In the genomic region with DNA sequence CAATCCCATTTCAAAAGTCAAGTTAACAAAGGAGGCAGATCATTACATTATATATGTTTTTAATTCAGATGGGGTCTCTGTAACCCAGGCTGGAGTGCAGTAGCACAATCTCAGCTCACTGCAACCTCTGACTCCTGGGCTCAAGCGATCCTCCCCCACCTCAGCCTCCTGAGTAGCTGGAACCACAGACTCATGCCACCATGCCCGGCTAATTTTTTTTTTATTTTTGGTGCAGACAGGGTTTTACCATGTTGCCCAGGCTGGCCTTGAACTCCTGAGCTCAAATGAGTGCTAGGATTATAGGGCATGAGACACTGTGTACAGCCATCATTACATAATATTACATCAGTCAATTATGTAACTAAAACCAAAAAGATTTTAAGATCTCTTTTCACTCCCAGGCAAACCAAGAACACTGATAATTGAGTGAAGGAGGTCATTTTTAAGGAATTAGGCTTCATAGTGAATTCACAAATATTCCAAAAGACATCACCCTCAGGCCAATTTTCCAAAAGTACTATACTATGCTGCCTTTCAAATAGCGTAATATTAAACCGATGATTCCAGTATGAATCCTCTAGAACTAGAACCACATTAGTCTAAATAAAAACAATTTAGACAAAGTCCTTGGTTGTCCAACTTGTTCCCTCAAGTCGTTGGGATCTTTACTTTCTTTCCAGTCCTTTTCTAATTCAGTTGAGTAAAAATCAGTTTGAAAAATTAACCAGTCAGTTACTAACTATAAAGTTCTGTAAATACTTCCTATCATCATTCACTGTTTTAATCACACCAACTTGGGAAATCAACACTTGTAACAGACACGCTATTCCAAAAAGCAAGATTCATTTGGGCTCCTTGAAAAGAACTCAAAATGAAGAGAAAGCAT, we compare ENCODE assay signal across 1 cellular context.
TF ChIP-seq lines count a peak whose summit lies in the region.

No MANE protein-coding gene starts in this region.

TF ChIP-seq in K562, 482 proteins besides CTCF, POLR2A, EP300 and RAD21 (continued from another document and continues in another):
- TF ChIP-seq, protein P1, sequence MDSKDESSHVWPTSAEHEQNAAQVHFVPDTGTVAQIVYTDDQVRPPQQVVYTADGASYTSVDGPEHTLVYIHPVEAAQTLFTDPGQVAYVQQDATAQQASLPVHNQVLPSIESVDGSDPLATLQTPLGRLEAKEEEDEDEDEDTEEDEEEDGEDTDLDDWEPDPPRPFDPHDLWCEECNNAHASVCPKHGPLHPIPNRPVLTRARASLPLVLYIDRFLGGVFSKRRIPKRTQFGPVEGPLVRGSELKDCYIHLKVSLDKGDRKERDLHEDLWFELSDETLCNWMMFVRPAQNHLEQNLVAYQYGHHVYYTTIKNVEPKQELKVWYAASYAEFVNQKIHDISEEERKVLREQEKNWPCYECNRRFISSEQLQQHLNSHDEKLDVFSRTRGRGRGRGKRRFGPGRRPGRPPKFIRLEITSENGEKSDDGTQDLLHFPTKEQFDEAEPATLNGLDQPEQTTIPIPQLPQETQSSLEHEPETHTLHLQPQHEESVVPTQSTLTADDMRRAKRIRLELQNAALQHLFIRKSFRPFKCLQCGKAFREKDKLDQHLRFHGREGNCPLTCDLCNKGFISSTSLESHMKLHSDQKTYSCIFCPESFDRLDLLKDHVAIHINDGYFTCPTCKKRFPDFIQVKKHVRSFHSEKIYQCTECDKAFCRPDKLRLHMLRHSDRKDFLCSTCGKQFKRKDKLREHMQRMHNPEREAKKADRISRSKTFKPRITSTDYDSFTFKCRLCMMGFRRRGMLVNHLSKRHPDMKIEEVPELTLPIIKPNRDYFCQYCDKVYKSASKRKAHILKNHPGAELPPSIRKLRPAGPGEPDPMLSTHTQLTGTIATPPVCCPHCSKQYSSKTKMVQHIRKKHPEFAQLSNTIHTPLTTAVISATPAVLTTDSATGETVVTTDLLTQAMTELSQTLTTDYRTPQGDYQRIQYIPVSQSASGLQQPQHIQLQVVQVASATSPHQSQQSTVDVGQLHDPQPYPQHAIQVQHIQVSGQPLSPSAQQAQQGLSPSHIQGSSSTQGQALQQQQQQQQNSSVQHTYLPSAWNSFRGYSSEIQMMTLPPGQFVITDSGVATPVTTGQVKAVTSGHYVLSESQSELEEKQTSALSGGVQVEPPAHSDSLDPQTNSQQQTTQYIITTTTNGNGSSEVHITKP (IDR thresholded peaks at IDR 0.05; ENCODE audit: partially characterized antibody): no peak
- TF ChIP-seq COPS2 (conservative IDR thresholded peaks at IDR 0.05) (no peak), CXXC5 (CRISPR knock-in tag; IDR thresholded peaks at IDR 0.05) (peak; percentile 43), CREM (IDR thresholded peaks at IDR 0.05; ENCODE audit: low read depth) (no peak), ZNF3 (CRISPR knock-in tag; IDR thresholded peaks at IDR 0.05) (no peak), ETV6 (IDR thresholded peaks at IDR 0.05; ENCODE audit: borderline replicate concordance in 1 of 2, low read depth in 2 of 2, low read length in 1 of 2) (no peak), ETV6 (CRISPR knock-in tag; IDR thresholded peaks at IDR 0.05; ENCODE audit: borderline replicate concordance) (no peak), ZNF766 (CRISPR knock-in tag; conservative IDR thresholded peaks at IDR 0.05) (no peak), POLR2AphosphoS5 (IDR thresholded peaks at IDR 0.05; ENCODE audit: control insufficient read depth, insufficient read depth, low read depth, low read length) (no peak), ZNF551 (CRISPR knock-in tag; IDR thresholded peaks at IDR 0.05) (no peak), SNIP1 (IDR thresholded peaks at IDR 0.05; ENCODE audit: low read depth) (no peak), ZNF583 (CRISPR knock-in tag; IDR thresholded peaks at IDR 0.05) (no peak), PHF20 (IDR thresholded peaks at IDR 0.05; ENCODE audit: partially characterized antibody) (no peak), CHCHD3 (CRISPR knock-in tag; IDR thresholded peaks at IDR 0.05) (no peak), HNRNPLL (IDR thresholded peaks at IDR 0.05; ENCODE audit: low read depth, low read length, poor library complexity, severe bottlenecking) (no peak), ZNF24 (IDR thresholded peaks at IDR 0.05) (no peak), TAL1 (IDR thresholded peaks at IDR 0.05) (no peak), POLR2G (IDR thresholded peaks at IDR 0.05; ENCODE audit: low read depth, low read length) (0 out of 2 replicates have a peak, but pooled peaks have one; percentile 11)
- TF ChIP-seq, protein P2, sequence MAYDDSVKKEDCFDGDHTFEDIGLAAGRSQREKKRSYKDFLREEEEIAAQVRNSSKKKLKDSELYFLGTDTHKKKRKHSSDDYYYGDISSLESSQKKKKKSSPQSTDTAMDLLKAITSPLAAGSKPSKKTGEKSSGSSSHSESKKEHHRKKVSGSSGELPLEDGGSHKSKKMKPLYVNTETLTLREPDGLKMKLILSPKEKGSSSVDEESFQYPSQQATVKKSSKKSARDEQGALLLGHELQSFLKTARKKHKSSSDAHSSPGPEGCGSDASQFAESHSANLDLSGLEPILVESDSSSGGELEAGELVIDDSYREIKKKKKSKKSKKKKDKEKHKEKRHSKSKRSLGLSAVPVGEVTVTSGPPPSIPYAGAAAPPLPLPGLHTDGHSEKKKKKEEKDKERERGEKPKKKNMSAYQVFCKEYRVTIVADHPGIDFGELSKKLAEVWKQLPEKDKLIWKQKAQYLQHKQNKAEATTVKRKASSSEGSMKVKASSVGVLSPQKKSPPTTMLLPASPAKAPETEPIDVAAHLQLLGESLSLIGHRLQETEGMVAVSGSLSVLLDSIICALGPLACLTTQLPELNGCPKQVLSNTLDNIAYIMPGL (CRISPR knock-in tag; IDR thresholded peaks at IDR 0.05): no peak
- TF ChIP-seq, protein P3, sequence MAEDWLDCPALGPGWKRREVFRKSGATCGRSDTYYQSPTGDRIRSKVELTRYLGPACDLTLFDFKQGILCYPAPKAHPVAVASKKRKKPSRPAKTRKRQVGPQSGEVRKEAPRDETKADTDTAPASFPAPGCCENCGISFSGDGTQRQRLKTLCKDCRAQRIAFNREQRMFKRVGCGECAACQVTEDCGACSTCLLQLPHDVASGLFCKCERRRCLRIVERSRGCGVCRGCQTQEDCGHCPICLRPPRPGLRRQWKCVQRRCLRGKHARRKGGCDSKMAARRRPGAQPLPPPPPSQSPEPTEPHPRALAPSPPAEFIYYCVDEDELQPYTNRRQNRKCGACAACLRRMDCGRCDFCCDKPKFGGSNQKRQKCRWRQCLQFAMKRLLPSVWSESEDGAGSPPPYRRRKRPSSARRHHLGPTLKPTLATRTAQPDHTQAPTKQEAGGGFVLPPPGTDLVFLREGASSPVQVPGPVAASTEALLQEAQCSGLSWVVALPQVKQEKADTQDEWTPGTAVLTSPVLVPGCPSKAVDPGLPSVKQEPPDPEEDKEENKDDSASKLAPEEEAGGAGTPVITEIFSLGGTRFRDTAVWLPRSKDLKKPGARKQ (CRISPR knock-in tag; IDR thresholded peaks at IDR 0.05): no peak; the same call in 1 of the 2 replicates
- TF ChIP-seq, protein P4, sequence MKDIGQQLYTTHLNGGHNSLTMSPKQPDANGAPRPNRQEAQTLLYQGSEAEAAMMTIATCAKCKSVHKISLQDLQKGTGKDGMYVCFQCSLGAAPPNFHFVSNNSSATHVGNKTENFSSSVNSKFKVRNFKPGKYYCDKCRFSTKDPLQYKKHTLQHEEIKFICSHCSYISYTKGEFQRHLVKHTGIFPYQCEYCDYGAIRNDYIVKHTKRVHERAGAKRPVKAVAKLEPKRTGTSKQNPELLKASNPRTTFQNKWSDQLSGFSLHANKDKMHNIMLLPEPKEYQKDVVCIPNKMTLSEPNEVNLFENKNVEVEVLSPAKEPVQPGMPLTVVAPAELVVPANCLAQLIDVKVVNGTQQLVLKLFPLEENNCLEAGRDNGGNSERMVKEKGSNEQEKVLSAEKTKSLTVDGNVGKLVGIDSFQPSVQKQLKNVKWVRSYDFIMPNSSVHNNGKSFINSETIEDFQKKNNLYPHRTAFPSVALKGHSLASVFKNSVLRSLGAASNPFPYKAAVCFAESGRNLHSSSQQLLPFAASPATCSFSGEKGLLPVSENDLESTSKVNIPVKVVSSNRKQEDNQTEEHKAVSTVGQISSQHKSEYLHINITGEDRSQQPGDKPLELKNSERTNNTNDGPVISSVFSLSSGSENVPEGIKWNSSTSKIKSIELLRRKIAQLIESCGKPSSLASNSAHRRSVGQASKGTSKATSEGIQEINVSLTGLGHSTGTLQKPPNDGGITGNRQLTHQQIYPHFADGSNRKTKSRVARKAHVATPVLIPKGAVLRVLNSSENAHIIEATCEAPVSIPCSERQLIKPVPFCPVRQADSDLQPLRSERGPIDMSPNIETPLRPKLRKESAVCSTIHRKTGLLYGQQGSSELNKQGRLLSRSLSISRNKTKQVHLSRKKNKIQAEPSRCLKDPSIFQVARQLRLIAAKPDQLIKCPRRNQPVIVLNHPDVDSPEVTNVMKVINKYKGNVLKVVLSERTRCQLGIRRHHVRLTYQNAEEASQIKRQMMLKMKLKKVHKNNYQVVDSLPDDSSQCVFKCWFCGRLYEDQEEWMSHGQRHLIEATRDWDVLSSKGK (CRISPR knock-in tag; IDR thresholded peaks at IDR 0.05): no peak
- TF ChIP-seq, protein P5, sequence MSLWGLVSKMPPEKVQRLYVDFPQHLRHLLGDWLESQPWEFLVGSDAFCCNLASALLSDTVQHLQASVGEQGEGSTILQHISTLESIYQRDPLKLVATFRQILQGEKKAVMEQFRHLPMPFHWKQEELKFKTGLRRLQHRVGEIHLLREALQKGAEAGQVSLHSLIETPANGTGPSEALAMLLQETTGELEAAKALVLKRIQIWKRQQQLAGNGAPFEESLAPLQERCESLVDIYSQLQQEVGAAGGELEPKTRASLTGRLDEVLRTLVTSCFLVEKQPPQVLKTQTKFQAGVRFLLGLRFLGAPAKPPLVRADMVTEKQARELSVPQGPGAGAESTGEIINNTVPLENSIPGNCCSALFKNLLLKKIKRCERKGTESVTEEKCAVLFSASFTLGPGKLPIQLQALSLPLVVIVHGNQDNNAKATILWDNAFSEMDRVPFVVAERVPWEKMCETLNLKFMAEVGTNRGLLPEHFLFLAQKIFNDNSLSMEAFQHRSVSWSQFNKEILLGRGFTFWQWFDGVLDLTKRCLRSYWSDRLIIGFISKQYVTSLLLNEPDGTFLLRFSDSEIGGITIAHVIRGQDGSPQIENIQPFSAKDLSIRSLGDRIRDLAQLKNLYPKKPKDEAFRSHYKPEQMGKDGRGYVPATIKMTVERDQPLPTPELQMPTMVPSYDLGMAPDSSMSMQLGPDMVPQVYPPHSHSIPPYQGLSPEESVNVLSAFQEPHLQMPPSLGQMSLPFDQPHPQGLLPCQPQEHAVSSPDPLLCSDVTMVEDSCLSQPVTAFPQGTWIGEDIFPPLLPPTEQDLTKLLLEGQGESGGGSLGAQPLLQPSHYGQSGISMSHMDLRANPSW (CRISPR knock-in tag; IDR thresholded peaks at IDR 0.05): no peak
- TF ChIP-seq, protein P6, sequence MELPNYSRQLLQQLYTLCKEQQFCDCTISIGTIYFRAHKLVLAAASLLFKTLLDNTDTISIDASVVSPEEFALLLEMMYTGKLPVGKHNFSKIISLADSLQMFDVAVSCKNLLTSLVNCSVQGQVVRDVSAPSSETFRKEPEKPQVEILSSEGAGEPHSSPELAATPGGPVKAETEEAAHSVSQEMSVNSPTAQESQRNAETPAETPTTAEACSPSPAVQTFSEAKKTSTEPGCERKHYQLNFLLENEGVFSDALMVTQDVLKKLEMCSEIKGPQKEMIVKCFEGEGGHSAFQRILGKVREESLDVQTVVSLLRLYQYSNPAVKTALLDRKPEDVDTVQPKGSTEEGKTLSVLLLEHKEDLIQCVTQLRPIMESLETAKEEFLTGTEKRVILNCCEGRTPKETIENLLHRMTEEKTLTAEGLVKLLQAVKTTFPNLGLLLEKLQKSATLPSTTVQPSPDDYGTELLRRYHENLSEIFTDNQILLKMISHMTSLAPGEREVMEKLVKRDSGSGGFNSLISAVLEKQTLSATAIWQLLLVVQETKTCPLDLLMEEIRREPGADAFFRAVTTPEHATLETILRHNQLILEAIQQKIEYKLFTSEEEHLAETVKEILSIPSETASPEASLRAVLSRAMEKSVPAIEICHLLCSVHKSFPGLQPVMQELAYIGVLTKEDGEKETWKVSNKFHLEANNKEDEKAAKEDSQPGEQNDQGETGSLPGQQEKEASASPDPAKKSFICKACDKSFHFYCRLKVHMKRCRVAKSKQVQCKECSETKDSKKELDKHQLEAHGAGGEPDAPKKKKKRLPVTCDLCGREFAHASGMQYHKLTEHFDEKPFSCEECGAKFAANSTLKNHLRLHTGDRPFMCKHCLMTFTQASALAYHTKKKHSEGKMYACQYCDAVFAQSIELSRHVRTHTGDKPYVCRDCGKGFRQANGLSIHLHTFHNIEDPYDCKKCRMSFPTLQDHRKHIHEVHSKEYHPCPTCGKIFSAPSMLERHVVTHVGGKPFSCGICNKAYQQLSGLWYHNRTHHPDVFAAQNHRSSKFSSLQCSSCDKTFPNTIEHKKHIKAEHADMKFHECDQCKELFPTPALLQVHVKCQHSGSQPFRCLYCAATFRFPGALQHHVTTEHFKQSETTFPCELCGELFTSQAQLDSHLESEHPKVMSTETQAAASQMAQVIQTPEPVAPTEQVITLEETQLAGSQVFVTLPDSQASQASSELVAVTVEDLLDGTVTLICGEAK (IDR thresholded peaks at IDR 0.05): no peak
- TF ChIP-seq, protein P6 (CRISPR knock-in tag; IDR thresholded peaks at IDR 0.05): no peak
- TF ChIP-seq, protein P7, sequence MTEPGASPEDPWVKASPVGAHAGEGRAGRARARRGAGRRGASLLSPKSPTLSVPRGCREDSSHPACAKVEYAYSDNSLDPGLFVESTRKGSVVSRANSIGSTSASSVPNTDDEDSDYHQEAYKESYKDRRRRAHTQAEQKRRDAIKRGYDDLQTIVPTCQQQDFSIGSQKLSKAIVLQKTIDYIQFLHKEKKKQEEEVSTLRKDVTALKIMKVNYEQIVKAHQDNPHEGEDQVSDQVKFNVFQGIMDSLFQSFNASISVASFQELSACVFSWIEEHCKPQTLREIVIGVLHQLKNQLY (CRISPR knock-in tag; conservative IDR thresholded peaks at IDR 0.05): no peak
